ENCODE assay signal across 11 cellular contexts in the genomic region with DNA sequence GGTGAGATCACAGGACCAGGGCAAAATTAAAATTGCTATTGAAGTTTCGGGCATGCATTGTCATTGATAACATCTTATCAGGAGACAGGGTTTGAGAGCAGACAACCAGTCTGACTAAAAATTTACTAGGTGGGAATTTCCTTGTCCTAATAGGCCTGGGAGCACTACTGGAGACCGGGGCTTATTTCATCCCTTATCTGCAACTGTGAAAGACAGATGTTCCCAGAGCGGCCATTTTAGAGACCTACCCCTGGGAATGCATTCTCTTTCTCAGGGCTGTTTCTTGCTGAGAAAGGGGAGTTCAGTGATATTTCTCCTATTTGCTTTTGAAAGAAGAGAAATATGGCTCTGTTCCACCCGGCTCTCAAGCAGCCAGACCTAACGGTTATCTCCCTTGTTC. TPM values are rescaled to one million over a fixed set of nuclear protein-coding genes. Genes with fewer than 3 reads are reported as not detected.
"Had no signal": no experiment of that assay in that cellular context is flagged by ENCODE, and none has a peak within 500 bp of the region (broad histone marks: within the 10 kb centered on the region; RNA-seq: fewer than 3 reads in every experiment).

No MANE protein-coding gene starts in this region.

RNA-seq across cellular contexts. Expression of a gene that starts 2.6 kb away (rescaled TPM):
- total RNA-seq: PC-3, PC-9, Peyer's patch, Right ventricle myocardium inferior, Right ventricle myocardium superior, RPMI7951, SJCRH30, SJSA1, SK-MEL-5, T-cell had no signal
- polyA plus RNA-seq: SK-N-SH had no signal

RNA-seq across cellular contexts. Expression of a gene that starts 15.2 kb away (rescaled TPM):
- total RNA-seq: PC-3, PC-9, Peyer's patch, Right ventricle myocardium inferior, Right ventricle myocardium superior, RPMI7951, SJCRH30, SJSA1, SK-MEL-5, T-cell had no signal
- polyA plus RNA-seq: SK-N-SH had no signal

RNA-seq across cellular contexts. Expression of a gene that starts 28.7 kb away (rescaled TPM):
- total RNA-seq: PC-3, PC-9, Peyer's patch, Right ventricle myocardium inferior, Right ventricle myocardium superior, RPMI7951, SJCRH30, SJSA1, SK-MEL-5, T-cell had no signal
- polyA plus RNA-seq: SK-N-SH had no signal

RNA-seq across cellular contexts. Expression of a gene that starts 40.9 kb away (rescaled TPM):
- total RNA-seq: PC-3, PC-9, Peyer's patch, Right ventricle myocardium inferior, Right ventricle myocardium superior, RPMI7951, SJCRH30, SJSA1, SK-MEL-5, T-cell had no signal
- polyA plus RNA-seq: SK-N-SH had no signal

RNA-seq across cellular contexts. Expression of a gene that starts 50.9 kb away (rescaled TPM):
- total RNA-seq: PC-3, PC-9, Peyer's patch, Right ventricle myocardium inferior, Right ventricle myocardium superior, RPMI7951, SJCRH30, SJSA1, SK-MEL-5, T-cell had no signal
- polyA plus RNA-seq: SK-N-SH had no signal
